27 cellular contexts compared by ENCODE assay signal in genomic region chr10:60798870-60799269, GRCh38.
"Had no signal": no experiment of that assay in that cellular context is flagged by ENCODE, and none has a peak within 500 bp of the region (broad histone marks: within the 10 kb centered on the region; RNA-seq: fewer than 3 reads in every experiment).

No MANE protein-coding gene starts in this region.

- ATAC-seq: esophagus mucosa; foreskin keratinocyte; gastroesophageal sphincter; heart left ventricle; left lobe of liver; mucosa of descending colon; natural killer cell treated with Interleukin-12 subunit alpha and Interleukin-12 subunit beta and Interleukin-15 and Interleukin-18, amount 100 ng/mL, for 72 hours; pancreas; sciatic nerve had no signal

- H3K4me3 ChIP-seq: colonic mucosa, gastroesophageal sphincter, heart left ventricle, hepatocyte, lung, mucosa of descending colon, pancreas, smooth muscle cell, testis, tibial artery had no signal

- H2AFZ ChIP-seq: hepatocyte had no signal

- H3K4me1 ChIP-seq: colonic mucosa, foreskin keratinocyte, pancreas, testis, tibial artery had no signal

- H3K9me3 ChIP-seq: colonic mucosa, gastroesophageal sphincter, heart left ventricle, mucosa of descending colon, neutrophil, pancreas, testis, tibial artery had no signal

- H3K27ac ChIP-seq: colonic mucosa, epithelial cell of prostate, foreskin keratinocyte, gastroesophageal sphincter, heart left ventricle, hepatocyte, neutrophil, pancreas, testis, tibial artery had no signal

- H3K79me2 ChIP-seq: hepatocyte had no signal

- H3K36me3 ChIP-seq: colonic mucosa, gastroesophageal sphincter, heart left ventricle, pancreas, tibial artery had no signal

- DNase-seq: colonic mucosa; effector CD8-positive, alpha-beta T cell; endodermal cell; foreskin keratinocyte; heart left ventricle; kidney; mucosa of descending colon; naive B cell; pancreas; stimulated activated CD4-positive, alpha-beta T cell treated with anti-CD3 and anti-CD28 coated beads, Interleukin-12 subunit alpha, Interleukin-12 subunit beta, amount 100 ng/mL, for 4 hours; stimulated activated CD4-positive, alpha-beta T cell treated with anti-CD3 and anti-CD28 coated beads, Interleukin-1b, Interleukin-23, amount 100 ng/mL, for 48 hours; stimulated activated CD4-positive, alpha-beta T cell treated with anti-CD3 and anti-CD28 coated beads, Interleukin-4, amount 100 ng/mL, for 1 hour; stimulated activated CD8-positive, alpha-beta memory T cell treated with anti-CD3 and anti-CD28 coated beads, Interleukin-4, amount 100 ng/mL, for 48 hours; stimulated activated naive CD4-positive, alpha-beta T cell; substantia nigra; testis; tibial artery had no signal

- H3K27me3 ChIP-seq: colonic mucosa, foreskin keratinocyte, gastroesophageal sphincter, heart left ventricle, hepatocyte, neutrophil, pancreas, testis, tibial artery had no signal

- H3K4me2 ChIP-seq: hepatocyte, smooth muscle cell had no signal

- FAIRE-seq: kidney, pancreas had no signal
